In the genomic region with DNA sequence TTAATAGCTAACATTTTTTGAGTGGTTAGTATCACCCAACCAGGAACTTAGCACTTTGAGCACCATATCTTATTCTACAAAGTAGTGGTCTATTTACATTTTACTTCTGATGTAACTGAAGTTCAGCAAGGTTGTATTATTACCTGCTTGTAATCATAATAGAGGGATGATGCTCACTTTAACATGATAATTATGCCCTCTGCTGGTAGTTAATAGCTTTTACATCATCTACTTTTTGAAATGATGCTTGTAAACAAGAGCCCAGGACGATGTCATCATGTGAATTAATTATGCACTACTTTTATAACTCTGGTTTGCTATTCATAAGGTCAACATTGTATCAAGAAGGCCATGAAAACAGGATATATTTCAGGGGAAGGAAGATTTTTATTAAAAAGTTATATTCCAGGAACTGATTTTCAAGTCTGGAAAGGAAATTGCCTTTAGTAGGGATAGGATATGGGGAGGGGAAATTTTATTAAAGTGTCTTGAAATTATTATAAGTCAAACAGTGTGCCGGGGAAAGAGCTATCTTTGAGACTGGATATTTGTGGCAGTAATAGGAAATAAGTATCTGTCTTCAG, we compare ENCODE assay signal across 8 cellular contexts.
DNase-seq lines count a peak whose midpoint lies in the region; ATAC-seq, FAIRE-seq and TF ChIP-seq lines count a peak whose summit lies in the region.

No MANE protein-coding gene starts in this region.

- no peaks in the 10 kb centered on the region for H4K20me1 ChIP-seq in OCI-LY3 (ENCODE audit: insufficient read depth, low read length)

- CTCF ChIA-PET in activated CD4-positive, alpha-beta T cell treated with anti-CD3 and anti-CD28 coated beads, Interleukin-2, amount 10 ng/mL, durations not matched to agents 7 days and 5 days (lab: Charles Lee): interaction anchor here (0.6 to 2.0 kb wide), 3 partner anchors 11 to 150 kb away, joined by 3 to 7 read pairs (median 4); no protein-coding TSS in a partner anchor

- H3K27ac Mint-ChIP-seq in activated CD4-positive, alpha-beta T cell treated with anti-CD3 and anti-CD28 coated beads, Interleukin-2, amount 10 ng/mL, durations not matched to agents 7 days and 5 days: no peak overlapping the region

- H3K27me3 ChIP-seq in OCI-LY3 (ENCODE audit: low read depth, low read length) (no peaks in the 10 kb centered on the region), psoas muscle (ENCODE audit: insufficient read depth in 3 of 3, low read length in 2 of 3) (no peaks in the 10 kb centered on the region)

- no peaks in the 10 kb centered on the region for H3K4me1 Mint-ChIP-seq in activated CD4-positive, alpha-beta T cell treated with anti-CD3 and anti-CD28 coated beads, Interleukin-2, amount 10 ng/mL, durations not matched to agents 7 days and 5 days

- no peak overlapping the region for H3K4me3 Mint-ChIP-seq in activated CD4-positive, alpha-beta T cell treated with anti-CD3 and anti-CD28 coated beads, Interleukin-2, amount 10 ng/mL, durations not matched to agents 7 days and 5 days

- H2AFZ ChIP-seq in OCI-LY3 (ENCODE audit: low read depth, low read length): no peak overlapping the region

- peaks cover 7% of the 10 kb centered on the region for H3K27me3 Mint-ChIP-seq in activated CD4-positive, alpha-beta T cell treated with anti-CD3 and anti-CD28 coated beads, Interleukin-2, amount 10 ng/mL, durations not matched to agents 7 days and 5 days

- TF ChIP-seq CTCF in OCI-LY3 (IDR thresholded peaks at IDR 0.05; ENCODE audit: low read depth, low read length): peak; percentile 62
- peak; percentile 31 for TF ChIP-seq CTCF in psoas muscle (IDR thresholded peaks at IDR 0.05)

- no peak overlapping the region for H3K9ac ChIP-seq in OCI-LY3 (ENCODE audit: low read length)

- WGBS in psoas muscle, 3 donors: 25 to 32% (median 31%) methylated on average over 2 of the region's 2 CpGs

- H3K9me3 ChIP-seq in OCI-LY3 (ENCODE audit: insufficient read depth, low read length) (no peaks in the 10 kb centered on the region), psoas muscle (no peaks in the 10 kb centered on the region)

- H3K79me2 ChIP-seq in OCI-LY3 (ENCODE audit: low read length): no peaks in the 10 kb centered on the region

- H3K4me1 ChIP-seq in OCI-LY3 (ENCODE audit: low read length) (peaks cover 10% of the 10 kb centered on the region), psoas muscle (no peaks in the 10 kb centered on the region)

- peak; percentile 14 for DNase-seq in EH (ENCODE audit: low read depth)
- no peak for DNase-seq in psoas muscle
- no peak for DNase-seq in activated CD4-positive, alpha-beta T cell treated with anti-CD3 and anti-CD28 coated beads, Interleukin-2, amount 10 ng/mL, durations not matched to agents 7 days and 5 days
- no peak for DNase-seq in head of caudate nucleus

- TF ChIP-seq EP300 in Ishikawa (IDR thresholded peaks at IDR 0.05; ENCODE audit: borderline replicate concordance): no peak

- peak; percentile 63 for TF ChIP-seq RAD21 in Ishikawa (IDR thresholded peaks at IDR 0.05; ENCODE audit: low read depth)

- peak overlapping the region; percentile 51 for H3K4me2 ChIP-seq in OCI-LY3 (ENCODE audit: low read length)

- no peaks in the 10 kb centered on the region for H3K36me3 Mint-ChIP-seq in activated CD4-positive, alpha-beta T cell treated with anti-CD3 and anti-CD28 coated beads, Interleukin-2, amount 10 ng/mL, durations not matched to agents 7 days and 5 days (ENCODE audit: low read depth)

- H3K36me3 ChIP-seq in OCI-LY3 (replicated peaks; ENCODE audit: low read depth, low read length) (no peaks in the 10 kb centered on the region), psoas muscle (ENCODE audit: insufficient read depth in 1 of 2, low read depth in 1 of 2) (no peaks in the 10 kb centered on the region)

- POLR2A ChIA-PET in activated CD4-positive, alpha-beta T cell treated with anti-CD3 and anti-CD28 coated beads, Interleukin-2, amount 10 ng/mL, durations not matched to agents 7 days and 5 days (lab: Charles Lee): no interaction called here

- no peak overlapping the region for H3K4me3 ChIP-seq in OCI-LY3 (ENCODE audit: low read length)
- no peak overlapping the region for H3K4me3 ChIP-seq in psoas muscle

- H3K9me3 Mint-ChIP-seq in activated CD4-positive, alpha-beta T cell treated with anti-CD3 and anti-CD28 coated beads, Interleukin-2, amount 10 ng/mL, durations not matched to agents 7 days and 5 days: no peaks in the 10 kb centered on the region

- intact Hi-C loops in psoas muscle (cut with DNase I): loop anchor here (5.0 kb wide), 1 partner anchor 1063 kb away; no protein-coding TSS in a partner anchor
- intact Hi-C loops in head of caudate nucleus (cut with DNase I): loop anchor here (5.0 kb wide), 1 partner anchor 653 kb away; no protein-coding TSS in a partner anchor

- ATAC-seq in GM21526 (IDR thresholded peaks at IDR 0.05; ENCODE audit: low FRiP score, unreplicated experiment) (peak; percentile 84), psoas muscle (no peak)

- peak; percentile 77 for FAIRE-seq in endometrium (lab: Jason Lieb, UNC)

- H3K27ac ChIP-seq in OCI-LY3 (ENCODE audit: low read length) (no peak overlapping the region), psoas muscle (no peak overlapping the region)

TF ChIP-seq in Ishikawa, 13 proteins besides CTCF, POLR2A, EP300 and RAD21:
- TF ChIP-seq, protein P1, sequence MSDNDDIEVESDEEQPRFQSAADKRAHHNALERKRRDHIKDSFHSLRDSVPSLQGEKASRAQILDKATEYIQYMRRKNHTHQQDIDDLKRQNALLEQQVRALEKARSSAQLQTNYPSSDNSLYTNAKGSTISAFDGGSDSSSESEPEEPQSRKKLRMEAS (IDR thresholded peaks at IDR 0.05): no peak
- TF ChIP-seq TAF1 (IDR thresholded peaks at IDR 0.05; ENCODE audit: low read depth) (no peak), ZBTB7A (IDR thresholded peaks at IDR 0.05; ENCODE audit: low read depth) (no peak), CEBPB (IDR thresholded peaks at IDR 0.05) (no peak), FOXM1 (IDR thresholded peaks at IDR 0.05; ENCODE audit: borderline replicate concordance, low read depth) (no peak), TEAD4 (IDR thresholded peaks at IDR 0.05) (no peak), YY1 (IDR thresholded peaks at IDR 0.05; ENCODE audit: low read depth) (no peak), CREB1 (IDR thresholded peaks at IDR 0.05; ENCODE audit: low read depth) (no peak), NFIC (IDR thresholded peaks at IDR 0.05) (no peak), TCF12 (IDR thresholded peaks at IDR 0.05; ENCODE audit: low read depth) (no peak), EGR1 (IDR thresholded peaks at IDR 0.05) (no peak)
- TF ChIP-seq, protein P2, sequence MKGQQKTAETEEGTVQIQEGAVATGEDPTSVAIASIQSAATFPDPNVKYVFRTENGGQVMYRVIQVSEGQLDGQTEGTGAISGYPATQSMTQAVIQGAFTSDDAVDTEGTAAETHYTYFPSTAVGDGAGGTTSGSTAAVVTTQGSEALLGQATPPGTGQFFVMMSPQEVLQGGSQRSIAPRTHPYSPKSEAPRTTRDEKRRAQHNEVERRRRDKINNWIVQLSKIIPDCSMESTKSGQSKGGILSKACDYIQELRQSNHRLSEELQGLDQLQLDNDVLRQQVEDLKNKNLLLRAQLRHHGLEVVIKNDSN (IDR thresholded peaks at IDR 0.05): no peak
- TF ChIP-seq, protein P3, sequence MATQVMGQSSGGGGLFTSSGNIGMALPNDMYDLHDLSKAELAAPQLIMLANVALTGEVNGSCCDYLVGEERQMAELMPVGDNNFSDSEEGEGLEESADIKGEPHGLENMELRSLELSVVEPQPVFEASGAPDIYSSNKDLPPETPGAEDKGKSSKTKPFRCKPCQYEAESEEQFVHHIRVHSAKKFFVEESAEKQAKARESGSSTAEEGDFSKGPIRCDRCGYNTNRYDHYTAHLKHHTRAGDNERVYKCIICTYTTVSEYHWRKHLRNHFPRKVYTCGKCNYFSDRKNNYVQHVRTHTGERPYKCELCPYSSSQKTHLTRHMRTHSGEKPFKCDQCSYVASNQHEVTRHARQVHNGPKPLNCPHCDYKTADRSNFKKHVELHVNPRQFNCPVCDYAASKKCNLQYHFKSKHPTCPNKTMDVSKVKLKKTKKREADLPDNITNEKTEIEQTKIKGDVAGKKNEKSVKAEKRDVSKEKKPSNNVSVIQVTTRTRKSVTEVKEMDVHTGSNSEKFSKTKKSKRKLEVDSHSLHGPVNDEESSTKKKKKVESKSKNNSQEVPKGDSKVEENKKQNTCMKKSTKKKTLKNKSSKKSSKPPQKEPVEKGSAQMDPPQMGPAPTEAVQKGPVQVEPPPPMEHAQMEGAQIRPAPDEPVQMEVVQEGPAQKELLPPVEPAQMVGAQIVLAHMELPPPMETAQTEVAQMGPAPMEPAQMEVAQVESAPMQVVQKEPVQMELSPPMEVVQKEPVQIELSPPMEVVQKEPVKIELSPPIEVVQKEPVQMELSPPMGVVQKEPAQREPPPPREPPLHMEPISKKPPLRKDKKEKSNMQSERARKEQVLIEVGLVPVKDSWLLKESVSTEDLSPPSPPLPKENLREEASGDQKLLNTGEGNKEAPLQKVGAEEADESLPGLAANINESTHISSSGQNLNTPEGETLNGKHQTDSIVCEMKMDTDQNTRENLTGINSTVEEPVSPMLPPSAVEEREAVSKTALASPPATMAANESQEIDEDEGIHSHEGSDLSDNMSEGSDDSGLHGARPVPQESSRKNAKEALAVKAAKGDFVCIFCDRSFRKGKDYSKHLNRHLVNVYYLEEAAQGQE (IDR thresholded peaks at IDR 0.05; ENCODE audit: low read depth): no peak
TF ChIP-seq in Ishikawa: peak in this region for 0.
